Comparison of ENCODE assay signal across 10 cellular contexts in the genomic region with DNA sequence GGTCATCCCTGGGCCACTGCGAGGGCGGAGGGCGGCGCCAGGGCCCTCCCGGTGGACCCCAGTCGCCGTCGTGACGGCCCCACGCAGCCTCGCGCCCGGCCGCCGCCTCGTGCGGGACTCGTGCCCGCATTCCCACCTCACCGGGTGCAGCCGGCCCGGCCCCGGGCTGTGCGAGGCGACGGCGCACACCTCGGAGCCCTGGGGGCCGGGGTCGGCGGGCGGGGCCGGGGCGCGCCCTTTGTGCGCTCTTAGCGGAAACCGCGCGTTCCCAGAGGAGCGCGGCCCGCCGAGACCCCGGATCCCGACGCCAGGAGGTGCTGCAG. TPM values are rescaled to one million over a fixed set of nuclear protein-coding genes. Genes with fewer than 3 reads are reported as not detected.
DNase-seq lines count a peak whose midpoint lies in the region; ATAC-seq and TF ChIP-seq lines count a peak whose summit lies in the region.
"Had no signal": no experiment of that assay in that cellular context is flagged by ENCODE, and none has a peak within 500 bp of the region (broad histone marks: within the 10 kb centered on the region; RNA-seq: fewer than 3 reads in every experiment).

No MANE protein-coding gene starts in this region.

- H3K4me1 ChIP-seq in cardiac muscle cell (ENCODE audit: low read depth): peaks cover 3% of the 10 kb centered on the region
- H3K4me1 ChIP-seq in colonic mucosa: peaks cover 7% of the 10 kb centered on the region
- peaks cover 6% of the 10 kb centered on the region for H3K4me1 ChIP-seq in mesodermal cell (ENCODE audit: control insufficient read depth, insufficient read depth, low read length, poor library complexity, severe bottlenecking)
- peaks cover 39 to 62% (median 49%) of the 10 kb centered on the region in 4 donors for H3K4me1 ChIP-seq in upper lobe of left lung

- ATAC-seq in upper lobe of left lung (ENCODE audit: low FRiP score in 2 of 2) (no peak), HG03342 (IDR thresholded peaks at IDR 0.05; ENCODE audit: unreplicated experiment) (no peak)

- H3K9me3 ChIP-seq in cardiac muscle cell (ENCODE audit: low read depth) (no peaks in the 10 kb centered on the region), colonic mucosa (no peaks in the 10 kb centered on the region), mesodermal cell (ENCODE audit: control insufficient read depth, low read length) (peaks cover 9% of the 10 kb centered on the region), upper lobe of left lung (no peaks in the 10 kb centered on the region)
- H3K9me3 ChIP-seq: body of pancreas had no signal

- H3K4me3 ChIP-seq in cardiac muscle cell: peak overlapping the region; percentile 38
- peak overlapping the region; percentile 45 for H3K4me3 ChIP-seq in colonic mucosa
- peak overlapping the region; percentile 33 for H3K4me3 ChIP-seq in mesodermal cell (ENCODE audit: extremely low read depth, insufficient read depth, low read length, poor library complexity, severe bottlenecking)
- H3K4me3 ChIP-seq in upper lobe of left lung: peak overlapping the region in 3 of 4 donors; percentile 46 to 57 (median 57)

- no peak for TF ChIP-seq POLR2A in upper lobe of left lung (IDR thresholded peaks at IDR 0.05)

- DNase-seq in cardiac muscle cell (ENCODE audit: low read depth in 1 of 2, low spot score in 1 of 2) (no peak), cardiac septum (ENCODE audit: low spot score) (no peak), colonic mucosa (no peak), upper lobe of left lung (peak in 1 of 2 donors; percentile 85), NCI-H774 (lab: John Stamatoyannopoulos, UW) (no peak), NCI-H1048 (lab: John Stamatoyannopoulos, UW) (no peak)
- DNase-seq: foreskin melanocyte had no signal

- intact Hi-C loops in cardiac septum (cut with DNase I) (no loop called here), colonic mucosa (cut with DNase I) (no loop called here)

- no peak overlapping the region for H3K27ac ChIP-seq in cardiac muscle cell
- H3K27ac ChIP-seq in colonic mucosa: no peak overlapping the region
- H3K27ac ChIP-seq in mesodermal cell (ENCODE audit: low read depth, low read length, severe bottlenecking): no peak overlapping the region
- no peak overlapping the region for H3K27ac ChIP-seq in upper lobe of left lung

- H3K36me3 ChIP-seq in cardiac muscle cell (no peaks in the 10 kb centered on the region), colonic mucosa (no peaks in the 10 kb centered on the region), mesodermal cell (ENCODE audit: control insufficient read depth, insufficient read depth, low read length) (no peaks in the 10 kb centered on the region), upper lobe of left lung (no peaks in the 10 kb centered on the region)

- H3K9ac ChIP-seq in colonic mucosa (ENCODE audit: low read depth in 2 of 2, low read length in 2 of 2): peak overlapping the region in 1 of 2 donors; percentile 30

- WGBS in mesodermal cell (ENCODE audit: insufficient coverage in 2 of 2), 2 experiments: 0 to 1% methylated on average over 39 to 42 of the region's 47 CpGs
- WGBS in upper lobe of left lung, 2 donors: 0 to 1% methylated on average over 8 to 26 of the region's 47 CpGs

- no peak for TF ChIP-seq EP300 in upper lobe of left lung (IDR thresholded peaks at IDR 0.05)

- H3K27me3 ChIP-seq in cardiac muscle cell: peaks cover 86% of the 10 kb centered on the region
- H3K27me3 ChIP-seq in colonic mucosa: peaks cover 49% of the 10 kb centered on the region
- H3K27me3 ChIP-seq in upper lobe of left lung: peaks cover 0 to 38% (median 26%) of the 10 kb centered on the region in 4 donors

- TF ChIP-seq CTCF in cardiac muscle cell (IDR thresholded peaks at IDR 0.05; ENCODE audit: low read depth, low read length) (no peak), colonic mucosa (IDR thresholded peaks at IDR 0.05) (no peak), upper lobe of left lung (IDR thresholded peaks at IDR 0.05) (no peak)

RNA-seq across cellular contexts. Expression of a gene that starts 5.5 kb away (rescaled TPM):
- 4.3 and 4.7 TPM in 2 replicates for total RNA-seq in cardiac muscle cell
- 2.2 and 5.3 TPM in 2 replicates for polyA plus RNA-seq in cardiac muscle cell
- 6.4 TPM for total RNA-seq in cardiac septum
- 10 to 100 TPM; 16.1 to 26.8 TPM for total RNA-seq in colonic mucosa
- 3.5 TPM for polyA plus RNA-seq in mesodermal cell (2013, experiment 1 of 2)
- 2.6 TPM for polyA plus RNA-seq in mesodermal cell (2013, experiment 2 of 2)
- 10 to 100 TPM in 3 of 6 donors, 1 to 10 TPM in 3; 3.8 to 20.1 (median 10.2) TPM for total RNA-seq in upper lobe of left lung

RNA-seq across cellular contexts. Expression of a gene that starts 10.2 kb away (rescaled TPM):
- total RNA-seq in cardiac muscle cell (13.2 and 13.5 TPM in 2 replicates), cardiac septum (27.4 TPM), colonic mucosa (10 to 100 TPM; 25.1 to 28.5 TPM), upper lobe of left lung (10 to 100 TPM; 20.1 to 51.3 (median 28.3) TPM)
- 24.9 and 25.7 TPM in 2 replicates for polyA plus RNA-seq in cardiac muscle cell
- 22.4 TPM for polyA plus RNA-seq in mesodermal cell (2013, experiment 1 of 2)
- 19.8 TPM for polyA plus RNA-seq in mesodermal cell (2013, experiment 2 of 2)
